8 cellular contexts compared by ENCODE assay signal in the genomic region with DNA sequence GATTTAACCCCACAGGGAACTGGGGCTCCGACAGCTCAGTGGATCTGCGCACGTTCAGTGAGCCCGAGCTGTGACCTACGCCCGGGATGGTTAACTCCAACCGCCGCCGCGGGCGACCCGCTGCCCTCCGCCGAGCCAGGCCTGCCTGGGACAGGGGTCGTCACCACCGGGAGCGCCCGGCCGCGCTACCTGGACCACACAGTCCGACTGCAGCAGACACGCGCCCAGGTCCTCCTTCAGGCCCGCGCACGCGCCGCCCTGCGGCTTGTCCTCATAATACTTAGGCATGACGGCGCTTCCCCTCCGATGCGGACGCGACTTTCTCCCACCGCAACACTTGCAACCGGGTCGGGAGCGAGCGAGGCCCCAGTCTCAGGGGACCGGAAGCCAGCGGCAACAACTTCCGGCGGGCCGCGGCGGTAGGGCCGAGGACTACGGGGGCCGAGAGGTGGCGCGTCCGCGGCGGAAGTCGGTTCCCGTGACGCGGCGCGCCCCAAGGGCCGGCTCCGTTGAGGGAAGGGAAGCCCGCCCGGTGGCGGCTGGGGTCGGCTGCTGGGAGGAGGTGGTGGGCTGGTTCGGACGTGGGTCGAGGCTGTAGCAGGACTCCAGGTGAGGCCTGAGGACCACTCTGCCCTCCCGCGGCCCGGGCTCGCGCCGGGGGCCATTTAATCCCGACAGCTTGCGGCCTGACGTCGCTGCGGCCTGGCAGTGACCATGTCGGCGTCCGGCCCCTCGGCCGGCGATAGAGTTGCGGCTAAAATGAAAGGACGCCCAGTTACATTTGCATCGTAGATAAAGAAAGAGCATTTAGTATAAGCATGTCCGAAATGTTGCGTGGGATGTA. TPM values are rescaled to one million over a fixed set of nuclear protein-coding genes. Genes with fewer than 3 reads are reported as not detected.
DNase-seq lines count a peak whose midpoint lies in the region; ATAC-seq and TF ChIP-seq lines count a peak whose summit lies in the region.

A gene with protein sequence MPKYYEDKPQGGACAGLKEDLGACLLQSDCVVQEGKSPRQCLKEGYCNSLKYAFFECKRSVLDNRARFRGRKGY (minus strand): TSS at position 395 of the 844 bp plus-strand sequence. CDS start 107 bp downstream, at position 288.
A gene with protein sequence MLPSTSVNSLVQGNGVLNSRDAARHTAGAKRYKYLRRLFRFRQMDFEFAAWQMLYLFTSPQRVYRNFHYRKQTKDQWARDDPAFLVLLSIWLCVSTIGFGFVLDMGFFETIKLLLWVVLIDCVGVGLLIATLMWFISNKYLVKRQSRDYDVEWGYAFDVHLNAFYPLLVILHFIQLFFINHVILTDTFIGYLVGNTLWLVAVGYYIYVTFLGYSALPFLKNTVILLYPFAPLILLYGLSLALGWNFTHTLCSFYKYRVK (plus strand): TSS at position 472 of the 844 bp plus-strand sequence. CDS start 1,171 bp downstream, outside the sequence.

- ATAC-seq in HG02623 (IDR thresholded peaks at IDR 0.05; ENCODE audit: unreplicated experiment): peak; percentile 85
- peak; percentile 90 to 92 for ATAC-seq in activated naive CD4-positive, alpha-beta T cell treated with anti-CD3 and anti-CD28 coated beads, Interleukin-2, amount 50 U/mL, for 72 hours

- peaks cover 23 to 31% of the 10 kb centered on the region in 2 donors for H3K36me3 Mint-ChIP-seq in activated naive CD4-positive, alpha-beta T cell treated with anti-CD3 and anti-CD28 coated beads, Interleukin-2, amount 50 U/mL, for 72 hours
- no peaks in the 10 kb centered on the region for H3K36me3 Mint-ChIP-seq in glutamatergic neuron (ENCODE audit: unreplicated experiment)

- intact Hi-C loops in testis (cut with DNase I; ENCODE audit: low total_unique reads): no loop called here

- H4K20me1 ChIP-seq in osteoblast (ENCODE audit: insufficient read depth, low read length): peaks cover 11% of the 10 kb centered on the region

- peak within 1 kb of the TSS; percentile 94 for H3K4me3 ChIP-seq in osteoblast (ENCODE audit: insufficient read depth, low read length)
- H3K4me3 ChIP-seq in testis: peak within 1 kb of the TSS; percentile 95 to 96

- H2AFZ ChIP-seq in osteoblast (ENCODE audit: low read length): peak within 1 kb of the TSS; percentile 91

- H3K79me2 ChIP-seq in osteoblast (ENCODE audit: insufficient read depth, low read length): peaks cover 79% of the 10 kb centered on the region

- peak within 1 kb of the TSS; percentile 89 for H3K4me2 ChIP-seq in osteoblast (ENCODE audit: insufficient read depth, low read length)

- peak within 1 kb of the TSS; percentile 95 to 96 for H3K27ac Mint-ChIP-seq in activated naive CD4-positive, alpha-beta T cell treated with anti-CD3 and anti-CD28 coated beads, Interleukin-2, amount 50 U/mL, for 72 hours
- H3K27ac Mint-ChIP-seq in glutamatergic neuron (ENCODE audit: unreplicated experiment): peak within 1 kb of the TSS; percentile 91

- 0% methylated on average over 27 to 89 of the region's 92 CpGs for WGBS in testis, 2 donors

- H3K4me1 ChIP-seq in osteoblast (ENCODE audit: insufficient read depth, low read length) (peaks cover 23% of the 10 kb centered on the region), testis (peaks cover 27% of the 10 kb centered on the region)

- DNase-seq in GM10266 (ENCODE audit: extremely low spot score) (peak; percentile 95), NCI-H1105 (lab: John Stamatoyannopoulos, UW) (peak; percentile 67), SKM-1 (lab: John Stamatoyannopoulos, UW; ENCODE audit: unreplicated experiment) (peak; percentile 73), glutamatergic neuron (peak; percentile 95), osteoblast (ENCODE audit: insufficient read length, low spot score, missing footprints) (peak; percentile 98), testis (peak; percentile 88)
- peak; percentile 93 to 94 for DNase-seq in activated naive CD4-positive, alpha-beta T cell treated with anti-CD3 and anti-CD28 coated beads, Interleukin-2, amount 50 U/mL, for 72 hours (ENCODE audit: low spot score in 2 of 2)

- TF ChIP-seq CTCF in GM10266 (IDR thresholded peaks at IDR 0.05; ENCODE audit: control insufficient read depth, insufficient read depth, low read depth, missing control alignments) (no peak), glutamatergic neuron (IDR thresholded peaks at IDR 0.05; ENCODE audit: partially characterized antibody, unreplicated experiment) (peak; percentile 13), osteoblast (IDR thresholded peaks at IDR 0.05; ENCODE audit: extremely low read depth, low read depth, low read length) (no peak), testis (IDR thresholded peaks at IDR 0.05) (no peak)

- H3K9me3 Mint-ChIP-seq in activated naive CD4-positive, alpha-beta T cell treated with anti-CD3 and anti-CD28 coated beads, Interleukin-2, amount 50 U/mL, for 72 hours: no peaks in the 10 kb centered on the region
- peaks cover 9% of the 10 kb centered on the region for H3K9me3 Mint-ChIP-seq in glutamatergic neuron (ENCODE audit: unreplicated experiment)

- peaks cover 18% of the 10 kb centered on the region for H3K4me1 Mint-ChIP-seq in glutamatergic neuron (ENCODE audit: low read depth, unreplicated experiment)

- H3K36me3 ChIP-seq in osteoblast (ENCODE audit: insufficient read depth, low read length) (peaks cover 38% of the 10 kb centered on the region), testis (ENCODE audit: low read depth, missing control alignments) (no peaks in the 10 kb centered on the region)

- peaks cover 9% of the 10 kb centered on the region for H3K27me3 Mint-ChIP-seq in glutamatergic neuron (ENCODE audit: unreplicated experiment)

- H3K27ac ChIP-seq in osteoblast (ENCODE audit: low read depth, low read length) (peak within 1 kb of the TSS; percentile 94), testis (peak within 1 kb of the TSS; percentile 78 to 96)

- no peaks in the 10 kb centered on the region for H3K9me3 ChIP-seq in osteoblast (ENCODE audit: low read depth, low read length)
- H3K9me3 ChIP-seq in testis: no peaks in the 10 kb centered on the region

- peak within 1 kb of the TSS; percentile 91 for H3K4me3 Mint-ChIP-seq in glutamatergic neuron (ENCODE audit: unreplicated experiment)

- H3K27me3 ChIP-seq in osteoblast (ENCODE audit: insufficient read depth, low read length) (no peaks in the 10 kb centered on the region), testis (no peaks in the 10 kb centered on the region)

- TF ChIP-seq POLR2A in testis (IDR thresholded peaks at IDR 0.05): no peak

RNA-seq across cellular contexts. Expression of the first gene that starts in this region (rescaled TPM):
- 10 to 100 TPM; 25.0 to 30.3 TPM for total RNA-seq in activated naive CD4-positive, alpha-beta T cell treated with anti-CD3 and anti-CD28 coated beads, Interleukin-2, amount 50 U/mL, for 72 hours
- total RNA-seq in glutamatergic neuron (ENCODE audit: unreplicated experiment) (29.6 TPM), osteoblast (17.4 and 21.2 TPM in 2 replicates), testis (10 to 100 TPM; 40.5 to 47.7 TPM)
- polyA plus RNA-seq in testis (ENCODE audit: insufficient read depth, low read depth, low replicate concordance): 65.9 TPM

RNA-seq across cellular contexts. Expression of the second gene that starts in this region (rescaled TPM):
- 10 to 100 TPM; 21.6 to 23.8 TPM for total RNA-seq in activated naive CD4-positive, alpha-beta T cell treated with anti-CD3 and anti-CD28 coated beads, Interleukin-2, amount 50 U/mL, for 72 hours
- total RNA-seq in glutamatergic neuron (ENCODE audit: unreplicated experiment): 43.0 TPM
- total RNA-seq in osteoblast: 31.5 and 36.2 TPM in 2 replicates
- total RNA-seq in testis: 10 to 100 TPM; 60.4 to 60.8 TPM
- polyA plus RNA-seq in testis (ENCODE audit: insufficient read depth, low read depth, low replicate concordance): 102 TPM

Comparison
In these comparisons a context has a peak if more than half of its experiments do, and no peak if none do; other contexts are left out.
1. Peak in every context shown above with its lines: DNase-seq, ATAC-seq, H3K4me3 ChIP-seq and H3K27ac ChIP-seq.